10 cellular contexts compared by ENCODE assay signal in the genomic region with DNA sequence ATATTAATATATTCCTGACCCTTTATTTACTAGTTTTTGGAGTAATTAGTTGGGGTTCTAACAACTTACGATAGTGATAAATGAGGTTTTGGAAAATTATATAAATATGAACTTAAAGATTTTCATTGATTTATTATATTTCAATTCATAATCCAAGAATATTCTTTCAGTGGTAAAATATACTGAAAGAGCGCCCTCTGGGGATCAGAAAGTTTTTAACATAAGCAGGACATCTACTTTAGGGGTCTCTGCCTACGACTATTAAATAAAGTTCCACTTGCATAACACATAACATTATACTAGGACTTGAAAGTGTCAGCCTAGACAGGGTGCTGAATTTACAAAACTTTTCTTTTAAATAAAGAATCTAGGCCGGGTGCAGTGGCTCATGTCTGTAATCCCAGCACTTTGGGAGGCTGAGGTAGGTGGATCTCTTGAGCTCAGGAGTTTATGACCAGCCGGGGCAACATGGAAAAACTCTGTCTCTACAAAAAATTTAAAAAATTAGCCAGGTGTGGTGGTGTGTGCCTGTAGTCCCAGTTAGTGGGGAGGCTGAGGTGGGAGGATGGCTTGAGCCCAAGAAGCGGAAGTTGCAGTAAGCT. TPM values are rescaled to one million over a fixed set of nuclear protein-coding genes. Genes with fewer than 3 reads are reported as not detected.
A peak's percentile ranks its signal among the peaks of the same experiment; 100 is the strongest.
DNase-seq lines count a peak whose midpoint lies in the region; ATAC-seq, FAIRE-seq and TF ChIP-seq lines count a peak whose summit lies in the region.
"Had no signal": no experiment of that assay in that cellular context is flagged by ENCODE, and none has a peak within 500 bp of the region (broad histone marks: within the 10 kb centered on the region; RNA-seq: fewer than 3 reads in every experiment).

No MANE protein-coding gene starts in this region.

- H3K23ac ChIP-seq in mesendoderm (ENCODE audit: low read length): no peak overlapping the region

- H3K4me2 ChIP-seq in KMS-11: no peak overlapping the region
- H3K4me2 ChIP-seq in K562 (ENCODE audit: insufficient read depth, low read length): no peak overlapping the region
- H3K4me2 ChIP-seq in mesendoderm (ENCODE audit: low read length): no peak overlapping the region

- TF ChIP-seq EP300 in K562 (IDR thresholded peaks at IDR 0.05; ENCODE audit: low read length): no peak

- H2AFZ ChIP-seq in KMS-11 (ENCODE audit: low read depth): no peak overlapping the region
- no peak overlapping the region for H2AFZ ChIP-seq in K562 (ENCODE audit: low read depth, low read length)

- peaks cover 8% of the 10 kb centered on the region for H3K79me1 ChIP-seq in mesendoderm (ENCODE audit: low read length)

- H3K4ac ChIP-seq in mesendoderm (ENCODE audit: low read depth, low read length): no peak overlapping the region

- DNase-seq in DMS114 treated with DMSO at 0.1 percent for 48 hours (lab: John Stamatoyannopoulos, UW; ENCODE audit: unreplicated experiment) (peak; percentile 14), K562 (ENCODE audit: extremely low read depth in 1 of 4, low spot score in 3 of 4) (peak in 1 of 4 experiments; percentile 19), lung microvascular endothelial cell (ENCODE audit: low read depth in 2 of 2) (peak; percentile 25 to 47), mesendoderm (no peak), NCI-H1436 treated with DMSO at 0.1 percent for 48 hours (lab: John Stamatoyannopoulos, UW) (no peak)
- DNase-seq in stimulated activated CD4-positive, alpha-beta T cell treated with anti-CD3 and anti-CD28 coated beads, Interleukin-15, amount 100 ng/mL, for 24 hours: no peak
- DNase-seq: activated CD4-positive, alpha-beta T cell treated with anti-CD3 and anti-CD28 coated beads for 36 hours; NCI-H345 had no signal

- CTCF ChIA-PET in K562 (lab: Yijun Ruan, JAX; ENCODE audit: low intra/inter-chr PET ratio): interaction anchor here (0.5 to 0.7 kb wide), 2 partner anchors 348 to 354 kb away, joined by 3 read pairs; no protein-coding TSS in a partner anchor

- no peak for TF ChIP-seq POLR2A in K562 (conservative IDR thresholded peaks at IDR 0.05)

- BruUV-seq in K562 (replicated peaks; lab: Mats Ljungman, UMichigan): no TSS peak

- H2BK15ac ChIP-seq in mesendoderm (replicated peaks; ENCODE audit: low read depth): no peak overlapping the region

- 70% methylated on average over 6 of the region's 6 CpGs for WGBS in K562 (ENCODE audit: insufficient coverage, low coverage, missing lambda C conversion rate)
- WGBS in mesendoderm (ENCODE audit: extremely low coverage, insufficient coverage, low lambda C conversion rate): 100% methylated on average over 1 of the region's 6 CpGs

- no peak overlapping the region for H3K18ac ChIP-seq in mesendoderm (ENCODE audit: low read length)

- in situ Hi-C loops in K562 (cut with MboI): no loop called here

- H4K5ac ChIP-seq in mesendoderm (ENCODE audit: low read length): no peak overlapping the region

- H3K4me1 ChIP-seq in KMS-11 (ENCODE audit: low read depth, poor library complexity, severe bottlenecking) (peaks cover 15% of the 10 kb centered on the region), K562 (replicated peaks in 1 of 2; ENCODE audit: control insufficient read depth in 2 of 2, insufficient read depth in 2 of 2, low read length in 2 of 2) (no peaks in the 10 kb centered on the region; a peak in 2 of 5 replicates), mesendoderm (ENCODE audit: control insufficient read depth, low read depth, low read length) (no peaks in the 10 kb centered on the region)

- no peak overlapping the region for H2BK5ac ChIP-seq in mesendoderm (ENCODE audit: low read length)

- POLR2A ChIA-PET in K562 (lab: Yijun Ruan, JAX): interaction anchor here (0.6 to 2.3 kb wide), 6 partner anchors 9 to 211 kb away, joined by 3 to 16 read pairs (median 4); a partner anchor contains a TSS

- no peak overlapping the region for H3K4me3 ChIP-seq in KMS-11 (IDR thresholded peaks at IDR 0.05; ENCODE audit: insufficient read depth, low read depth, low read length)
- H3K4me3 ChIP-seq in K562: no peak overlapping the region
- no peak overlapping the region for H3K4me3 ChIP-seq in mesendoderm (ENCODE audit: low read length)

- H4K20me1 ChIP-seq in KMS-11 (ENCODE audit: insufficient read depth): peaks cover 12% of the 10 kb centered on the region; the same call in 1 of the 2 replicates
- H4K20me1 ChIP-seq in K562 (replicated peaks; ENCODE audit: control insufficient read depth, insufficient read depth, low read length): peaks cover 12% of the 10 kb centered on the region

- TF ChIP-seq RAD21 in K562 (CRISPR knock-in tag; conservative IDR thresholded peaks at IDR 0.05 in 1 of 2, IDR thresholded peaks at IDR 0.05 in 1 of 2): 0 out of 4 replicates have a peak, but pooled peaks of 1 of the 2 experiments have one; percentile 18

- H4K8ac ChIP-seq in mesendoderm (ENCODE audit: low read depth, low read length): no peak overlapping the region

- intact Hi-C loops in K562 (cut with micrococcal nuclease): no loop called here

- H2BK120ac ChIP-seq in mesendoderm (ENCODE audit: low read depth, low read length): no peak overlapping the region

- H3K9ac ChIP-seq in KMS-11 (no peak overlapping the region), K562 (ENCODE audit: insufficient read depth in 1 of 2, low read depth in 2 of 2, low read length in 2 of 2) (no peak overlapping the region), mesendoderm (ENCODE audit: low read length) (no peak overlapping the region)

- no peaks in the 10 kb centered on the region for H3K9me3 ChIP-seq in K562 (replicated peaks; ENCODE audit: control insufficient read depth, insufficient read depth, low read depth, low read length)

- no peaks in the 10 kb centered on the region for H3K9me1 ChIP-seq in K562 (ENCODE audit: control insufficient read depth, insufficient read depth, low read length)

- peaks cover 58% of the 10 kb centered on the region; the same call in 1 of the 2 replicates for H3K79me2 ChIP-seq in KMS-11 (ENCODE audit: insufficient read depth, low read depth)
- peaks cover 69% of the 10 kb centered on the region for H3K79me2 ChIP-seq in K562 (ENCODE audit: control insufficient read depth, insufficient read depth, low read length)
- peaks cover 24% of the 10 kb centered on the region for H3K79me2 ChIP-seq in mesendoderm (ENCODE audit: control insufficient read depth, insufficient read depth, low read length)

- no peaks in the 10 kb centered on the region for H3K27me3 ChIP-seq in KMS-11 (ENCODE audit: insufficient read depth, low read depth)
- H3K27me3 ChIP-seq in K562 (ENCODE audit: control insufficient read depth in 2 of 2, insufficient read depth in 2 of 2, low read length in 2 of 2): no peaks in the 10 kb centered on the region
- H3K27me3 ChIP-seq in mesendoderm (ENCODE audit: insufficient read depth, low read length, poor library complexity): no peaks in the 10 kb centered on the region

- peak; percentile 85 for TF ChIP-seq CTCF in KMS-11 (conservative IDR thresholded peaks at IDR 0.05; ENCODE audit: low read depth, low read length)
- peak; percentile 13 to 46 (median 41); a peak in 4 of 6 replicates for TF ChIP-seq CTCF in K562 (IDR thresholded peaks at IDR 0.05 in 2 of 3, conservative IDR thresholded peaks at IDR 0.05 in 1 of 3; ENCODE audit: insufficient read depth in 2 of 3, low read depth in 1 of 3, low read length in 3 of 3)

- FAIRE-seq in K562 (lab: Jason Lieb, UNC): no peak

- H3K56ac ChIP-seq in mesendoderm (ENCODE audit: low read length): no peak overlapping the region

- no peak overlapping the region for H2AK5ac ChIP-seq in mesendoderm (ENCODE audit: low read length)

- ATAC-seq in K562 (no peak; the same call in 2 of the 3 replicates), GM21423 (IDR thresholded peaks at IDR 0.05; ENCODE audit: unreplicated experiment) (no peak)
- ATAC-seq: activated CD4-positive, alpha-beta T cell treated with anti-CD3 and anti-CD28 coated beads for 36 hours had no signal

- no peak overlapping the region for H3K27ac ChIP-seq in KMS-11
- H3K27ac ChIP-seq in K562 (ENCODE audit: extremely low read depth, low read depth, low read length): no peak overlapping the region
- H3K27ac ChIP-seq in mesendoderm (ENCODE audit: low read depth, low read length): no peak overlapping the region

- H3K36me3 ChIP-seq in KMS-11 (ENCODE audit: insufficient read depth): peaks cover 6% of the 10 kb centered on the region
- H3K36me3 ChIP-seq in K562 (ENCODE audit: control insufficient read depth, insufficient read depth, low read length): peaks cover 94% of the 10 kb centered on the region
- peaks cover 6% of the 10 kb centered on the region for H3K36me3 ChIP-seq in mesendoderm (ENCODE audit: control insufficient read depth, insufficient read depth, low read length)

RNA-seq across cellular contexts. Expression of a gene that starts 15.6 kb away (rescaled TPM):
- 202 and 277 TPM in 2 replicates for total RNA-seq in K562 (2011; cell fraction: chromatin; rRNA removed; ENCODE audit: low replicate concordance)
- 120 and 121 TPM in 2 replicates for total RNA-seq in K562 (2011; cell fraction: nucleolus; rRNA removed)
- 204 and 261 TPM in 2 replicates for total RNA-seq in K562 (2011; cell fraction: nucleoplasm; rRNA removed)
- total RNA-seq in K562 (2014; rRNA removed) (68.1 and 71.5 TPM in 2 replicates), K562 (2014; rRNA removed; fragmentation: Illumina TruSeq; extraction: Trizol) (79.0 and 83.5 TPM in 2 replicates), K562 (2015; rRNA removed; fragmentation: Illumina TruSeq; extraction: Trizol) (77.4 and 86.1 TPM in 2 replicates), K562 (2021) (111 and 121 TPM in 2 replicates), lung microvascular endothelial cell (13.7 and 16.7 TPM in 2 replicates)
- polyA plus RNA-seq in K562 (2011; rRNA removed) (87.1 and 111 TPM in 2 replicates), K562 (2014; fragmentation: Illumina TruSeq; extraction: Trizol) (89.1 and 93.1 TPM in 2 replicates), K562 (2014; fragmentation: Nextera tagmentation; extraction: Ambion mirVana) (10 to 100 TPM; 20.8 to 55.5 TPM), K562 (2014; rRNA removed) (70.1 and 75.2 TPM in 2 replicates)
- 75.3 and 82.0 TPM in 2 replicates for polyA plus RNA-seq in K562 (2011; cell fraction: cytosol; rRNA removed)
- 53.1 and 58.5 TPM in 2 replicates for polyA plus RNA-seq in K562 (2011; cell fraction: nucleus; rRNA removed)
- polyA plus RNA-seq in K562 (2012): 47.4 and 51.1 TPM in 2 replicates
- polyA minus RNA-seq in K562 (2011; rRNA and poly(A)+ RNA removed): 222 and 269 TPM in 2 replicates
- 64.4 and 77.8 TPM in 2 replicates for polyA minus RNA-seq in K562 (2011; cell fraction: cytosol; rRNA and poly(A)+ RNA removed)
- polyA minus RNA-seq in K562 (2011; cell fraction: nucleus; rRNA and poly(A)+ RNA removed): 54.1 and 74.6 TPM in 2 replicates
- 68.9 TPM for polyA plus RNA-seq in mesendoderm (2013, experiment 1 of 2)
- polyA plus RNA-seq in mesendoderm (2013, experiment 2 of 2): 62.0 TPM

RNA-seq across cellular contexts. Expression of a gene that starts 44.2 kb away (rescaled TPM):
- total RNA-seq in K562 (2011; cell fraction: chromatin; rRNA removed; ENCODE audit: low replicate concordance): 147 and 204 TPM in 2 replicates
- total RNA-seq in K562 (2011; cell fraction: nucleolus; rRNA removed): 111 and 116 TPM in 2 replicates
- 154 and 170 TPM in 2 replicates for total RNA-seq in K562 (2011; cell fraction: nucleoplasm; rRNA removed)
- 29.9 and 31.1 TPM in 2 replicates for total RNA-seq in K562 (2014; rRNA removed)
- 24.0 and 26.5 TPM in 2 replicates for total RNA-seq in K562 (2014; rRNA removed; fragmentation: Illumina TruSeq; extraction: Trizol)
- total RNA-seq in K562 (2015; rRNA removed; fragmentation: Illumina TruSeq; extraction: Trizol): 22.9 and 24.5 TPM in 2 replicates
- 32.9 and 36.0 TPM in 2 replicates for total RNA-seq in K562 (2021)
- polyA plus RNA-seq in K562 (2011; rRNA removed): 23.6 and 28.9 TPM in 2 replicates
- polyA plus RNA-seq in K562 (2011; cell fraction: cytosol; rRNA removed): 12.2 and 19.7 TPM in 2 replicates
- polyA plus RNA-seq in K562 (2011; cell fraction: nucleus; rRNA removed): 26.3 and 32.2 TPM in 2 replicates
- 23.7 and 25.1 TPM in 2 replicates for polyA plus RNA-seq in K562 (2012)
- 22.2 and 25.8 TPM in 2 replicates for polyA plus RNA-seq in K562 (2014; fragmentation: Illumina TruSeq; extraction: Trizol)
- polyA plus RNA-seq in K562 (2014; fragmentation: Nextera tagmentation; extraction: Ambion mirVana): 1 to 10 TPM; 6.2 to 7.2 TPM
- polyA plus RNA-seq in K562 (2014; rRNA removed): 18.0 and 20.6 TPM in 2 replicates
- 56.5 and 66.1 TPM in 2 replicates for polyA minus RNA-seq in K562 (2011; rRNA and poly(A)+ RNA removed)
- polyA minus RNA-seq in K562 (2011; cell fraction: cytosol; rRNA and poly(A)+ RNA removed): 26.3 and 35.2 TPM in 2 replicates
- polyA minus RNA-seq in K562 (2011; cell fraction: nucleus; rRNA and poly(A)+ RNA removed): 24.6 and 39.7 TPM in 2 replicates
- 58.5 and 61.5 TPM in 2 replicates for total RNA-seq in lung microvascular endothelial cell
- polyA plus RNA-seq in mesendoderm (2013, experiment 1 of 2): 42.2 TPM
- 42.7 TPM for polyA plus RNA-seq in mesendoderm (2013, experiment 2 of 2)

RNA-seq across cellular contexts. Expression of a gene that starts 49.6 kb away (rescaled TPM):
- 4.5 and 5.4 TPM in 2 replicates for total RNA-seq in K562 (2011; cell fraction: chromatin; rRNA removed; ENCODE audit: low replicate concordance)
- total RNA-seq in K562 (2011; cell fraction: nucleolus; rRNA removed): 2.3 and 3.6 TPM in 2 replicates
- 3.8 and 4.8 TPM in 2 replicates for total RNA-seq in K562 (2011; cell fraction: nucleoplasm; rRNA removed)
- 5.0 and 8.9 TPM in 2 replicates for total RNA-seq in K562 (2014; rRNA removed)
- total RNA-seq in K562 (2014; rRNA removed; fragmentation: Illumina TruSeq; extraction: Trizol): 4.2 and 4.3 TPM in 2 replicates
- 5.9 and 6.1 TPM in 2 replicates for total RNA-seq in K562 (2015; rRNA removed; fragmentation: Illumina TruSeq; extraction: Trizol)
- 5.1 and 5.6 TPM in 2 replicates for total RNA-seq in K562 (2021)
- polyA plus RNA-seq in K562 (2011; rRNA removed): 1.9 and 5.8 TPM in 2 replicates
- 1.0 and 2.2 TPM in 2 replicates for polyA plus RNA-seq in K562 (2011; cell fraction: cytosol; rRNA removed)
- polyA plus RNA-seq in K562 (2011; cell fraction: nucleus; rRNA removed): 7.8 and 17.0 TPM in 2 replicates
- 5.6 and 7.1 TPM in 2 replicates for polyA plus RNA-seq in K562 (2012)
- polyA plus RNA-seq in K562 (2014; fragmentation: Illumina TruSeq; extraction: Trizol): 4.1 and 5.4 TPM in 2 replicates
- polyA plus RNA-seq in K562 (2014; fragmentation: Nextera tagmentation; extraction: Ambion mirVana): 1 to 10 TPM; 1.6 to 2.1 TPM
- 4.8 and 5.8 TPM in 2 replicates for polyA plus RNA-seq in K562 (2014; rRNA removed)
- 1.5 and 5.0 TPM in 2 replicates for polyA minus RNA-seq in K562 (2011; rRNA and poly(A)+ RNA removed)
- polyA minus RNA-seq in K562 (2011; cell fraction: cytosol; rRNA and poly(A)+ RNA removed): 1.7 and 3.9 TPM in 2 replicates
- polyA minus RNA-seq in K562 (2011; cell fraction: nucleus; rRNA and poly(A)+ RNA removed): 2.2 and 5.8 TPM in 2 replicates
- 8.9 and 10.9 TPM in 2 replicates for total RNA-seq in lung microvascular endothelial cell
- polyA plus RNA-seq in mesendoderm (2013, experiment 1 of 2): 0.98 TPM
- 1.1 TPM for polyA plus RNA-seq in mesendoderm (2013, experiment 2 of 2)

Comparison
In these comparisons a context has a peak if more than half of its experiments do, and no peak if none do; other contexts are left out.
1. DNase-seq: peak in DMS114 treated with DMSO at 0.1 percent for 48 hours (single experiment) and lung microvascular endothelial cell (2 of 2); none in stimulated activated CD4-positive, alpha-beta T cell treated with anti-CD3 and anti-CD28 coated beads, Interleukin-15, amount 100 ng/mL, for 24 hours (single experiment), mesendoderm (single experiment) and NCI-H1436 treated with DMSO at 0.1 percent for 48 hours (single experiment).